ENCODE assay signal across 14 cellular contexts in genomic region chr5:150639317-150639738, GRCh38. TPM values are rescaled to one million over a fixed set of nuclear protein-coding genes. Genes with fewer than 3 reads are reported as not detected.
DNase-seq lines count a peak whose midpoint lies in the region; ATAC-seq and TF ChIP-seq lines count a peak whose summit lies in the region.
"Had no signal": no experiment of that assay in that cellular context is flagged by ENCODE, and none has a peak within 500 bp of the region (broad histone marks: within the 10 kb centered on the region; RNA-seq: fewer than 3 reads in every experiment).

No MANE protein-coding gene starts in this region.

- H3K4me3 ChIP-seq in GM23248 = no peak overlapping the region
- no peak overlapping the region for H3K4me3 ChIP-seq in lower lobe of right lung

- H3K4me2 ChIP-seq in GM23248 (ENCODE audit: unreplicated experiment) = no peak overlapping the region

- no peaks in the 10 kb centered on the region for H3K27me3 Mint-ChIP-seq in stimulated activated memory B cell treated with anti-CD40 and anti-IgM and Interleukin-4, amounts not matched to agents 10 μg/mL and 1 μg/mL and 100 μg/mL, for 72 hours
- no peaks in the 10 kb centered on the region for H3K27me3 Mint-ChIP-seq in stimulated activated naive B cell treated with anti-CD40 and anti-IgM and Interleukin-4, amounts not matched to agents 10 μg/mL and 1 μg/mL and 100 μg/mL, for 72 hours

- H3F3A ChIP-seq in GM23248 (ENCODE audit: insufficient read depth) = peaks cover 51% of the 10 kb centered on the region

- no peak overlapping the region for H3K9ac ChIP-seq in GM23248

- H3K27me3 ChIP-seq in GM23248 (replicated peaks; ENCODE audit: insufficient read depth) = no peaks in the 10 kb centered on the region
- H3K27me3 ChIP-seq in lower lobe of right lung (ENCODE audit: low read depth) = no peaks in the 10 kb centered on the region

- no peak overlapping the region for H3K4me3 Mint-ChIP-seq in stimulated activated memory B cell treated with anti-CD40 and anti-IgM and Interleukin-4, amounts not matched to agents 10 μg/mL and 1 μg/mL and 100 μg/mL, for 72 hours
- H3K4me3 Mint-ChIP-seq in stimulated activated naive B cell treated with anti-CD40 and anti-IgM and Interleukin-4, amounts not matched to agents 10 μg/mL and 1 μg/mL and 100 μg/mL, for 72 hours = no peak overlapping the region
- H3K4me3 Mint-ChIP-seq: naive thymus-derived CD4-positive, alpha-beta T cell had no signal

- H3K4me1 Mint-ChIP-seq in stimulated activated memory B cell treated with anti-CD40 and anti-IgM and Interleukin-4, amounts not matched to agents 10 μg/mL and 1 μg/mL and 100 μg/mL, for 72 hours = peaks cover 30% of the 10 kb centered on the region
- H3K4me1 Mint-ChIP-seq in stimulated activated naive B cell treated with anti-CD40 and anti-IgM and Interleukin-4, amounts not matched to agents 10 μg/mL and 1 μg/mL and 100 μg/mL, for 72 hours = peaks cover 7 to 12% of the 10 kb centered on the region in 2 donors

- H3K9me3 Mint-ChIP-seq in stimulated activated memory B cell treated with anti-CD40 and anti-IgM and Interleukin-4, amounts not matched to agents 10 μg/mL and 1 μg/mL and 100 μg/mL, for 72 hours = no peaks in the 10 kb centered on the region
- no peaks in the 10 kb centered on the region for H3K9me3 Mint-ChIP-seq in stimulated activated naive B cell treated with anti-CD40 and anti-IgM and Interleukin-4, amounts not matched to agents 10 μg/mL and 1 μg/mL and 100 μg/mL, for 72 hours

- H3K4me1 ChIP-seq in GM23248 (ENCODE audit: insufficient read depth) (peaks cover 72% of the 10 kb centered on the region), lower lobe of right lung (peaks cover 93% of the 10 kb centered on the region)

- H2AFZ ChIP-seq in GM23248 = no peak overlapping the region

- no peak for TF ChIP-seq POLR2A in erythroblast (IDR thresholded peaks at IDR 0.05; ENCODE audit: low read length)

- DNase-seq in GM23248 = no peak
- DNase-seq in amniotic epithelial cell (ENCODE audit: low read depth) = peak; percentile 78
- no peak for DNase-seq in lower lobe of right lung
- no peak for DNase-seq in SHP77 treated with DMSO at 0.1 percent for 48 hours (lab: John Stamatoyannopoulos, UW)
- no peak for DNase-seq in NCI-H2171 treated with DMSO at 0.1 percent for 48 hours (lab: John Stamatoyannopoulos, UW)
- DNase-seq in stimulated activated naive B cell treated with anti-CD40 and anti-IgM and Interleukin-4, amounts not matched to agents 10 μg/mL and 1 μg/mL and 100 μg/mL, for 72 hours = no peak
- DNase-seq in erythroblast (lab: John Stamatoyannopoulos, UW) = no peak
- DNase-seq: activated naive CD4-positive, alpha-beta T cell treated with anti-CD3 and anti-CD28 coated beads, Interleukin-2, amount 50 U/mL, for 16 hours; naive thymus-derived CD4-positive, alpha-beta T cell; SHP77; stimulated activated CD4-positive, alpha-beta T cell treated with anti-CD3 and anti-CD28 coated beads, Interleukin-12 subunit alpha, Interleukin-12 subunit beta, amount 100 ng/mL, for 4 hours had no signal

- H3K27ac Mint-ChIP-seq in stimulated activated memory B cell treated with anti-CD40 and anti-IgM and Interleukin-4, amounts not matched to agents 10 μg/mL and 1 μg/mL and 100 μg/mL, for 72 hours = peak overlapping the region; percentile 28
- no peak overlapping the region for H3K27ac Mint-ChIP-seq in stimulated activated naive B cell treated with anti-CD40 and anti-IgM and Interleukin-4, amounts not matched to agents 10 μg/mL and 1 μg/mL and 100 μg/mL, for 72 hours

- H3K27ac ChIP-seq in GM23248 (peak overlapping the region; percentile 89; the same call in 1 of the 2 replicates), lower lobe of right lung (peak overlapping the region; percentile 79)

- no peaks in the 10 kb centered on the region for H3K9me2 ChIP-seq in GM23248 (ENCODE audit: insufficient read depth)

- H3K36me3 ChIP-seq in GM23248 (ENCODE audit: low read depth) = no peaks in the 10 kb centered on the region
- H3K36me3 ChIP-seq in lower lobe of right lung = no peaks in the 10 kb centered on the region

- peaks cover 12% of the 10 kb centered on the region for H3K36me3 Mint-ChIP-seq in stimulated activated memory B cell treated with anti-CD40 and anti-IgM and Interleukin-4, amounts not matched to agents 10 μg/mL and 1 μg/mL and 100 μg/mL, for 72 hours
- H3K36me3 Mint-ChIP-seq in stimulated activated naive B cell treated with anti-CD40 and anti-IgM and Interleukin-4, amounts not matched to agents 10 μg/mL and 1 μg/mL and 100 μg/mL, for 72 hours = peaks cover 0 to 24% of the 10 kb centered on the region in 2 donors
- H3K36me3 Mint-ChIP-seq: naive thymus-derived CD4-positive, alpha-beta T cell had no signal

- in situ Hi-C loops in GM23248 (cut with MboI) = no loop called here

- H3K9me3 ChIP-seq in GM23248 (ENCODE audit: low read depth) (no peaks in the 10 kb centered on the region), lower lobe of right lung (no peaks in the 10 kb centered on the region)

- H4K20me1 ChIP-seq in GM23248 (ENCODE audit: insufficient read depth) = no peaks in the 10 kb centered on the region

- TF ChIP-seq CTCF in lower lobe of right lung (IDR thresholded peaks at IDR 0.05) = no peak

- intact Hi-C loops in lower lobe of right lung (cut with DNase I) = no loop called here

- WGBS in GM23248 (ENCODE audit: low coverage in 1 of 2, low lambda C conversion rate in 2 of 2, missing lambda C conversion rate in 2 of 2), 2 experiments = 97 to 98% methylated on average over 4 of the region's 4 CpGs

- peaks cover 7% of the 10 kb centered on the region for H3K79me2 ChIP-seq in GM23248 (ENCODE audit: insufficient read depth)

- ATAC-seq in lower lobe of right lung = no peak
- no peak for ATAC-seq in stimulated activated memory B cell treated with anti-CD40 and anti-IgM and Interleukin-4, amounts not matched to agents 10 μg/mL and 1 μg/mL and 100 μg/mL, for 72 hours
- no peak for ATAC-seq in stimulated activated naive B cell treated with anti-CD40 and anti-IgM and Interleukin-4, amounts not matched to agents 10 μg/mL and 1 μg/mL and 100 μg/mL, for 72 hours (replicated peaks)
- ATAC-seq: HCT116; naive thymus-derived CD4-positive, alpha-beta T cell had no signal

RNA-seq across cellular contexts. Expression of gene SYNPO, which starts 1.1 kb away (rescaled TPM):
- 6.1 and 7.7 TPM in 2 replicates for total RNA-seq in GM23248 (2014; rRNA removed; shearing (Covaris generic))
- polyA plus RNA-seq in GM23248 (2016; fragmentation: Nextera tagmentation; extraction: Ambion mirVana) = 5.6 and 6.3 TPM in 2 replicates
- total RNA-seq in lower lobe of right lung = 90.6 TPM
- polyA plus RNA-seq: naive thymus-derived CD4-positive, alpha-beta T cell had no signal

RNA-seq across cellular contexts. Expression of gene MYOZ3, which starts 21.7 kb away (rescaled TPM):
- 0.13 and 0.32 TPM in 2 replicates for total RNA-seq in GM23248 (2014; rRNA removed; shearing (Covaris generic))
- 0.18 and 0.71 TPM in 2 replicates for polyA plus RNA-seq in GM23248 (2016; fragmentation: Nextera tagmentation; extraction: Ambion mirVana)
- 0.92 TPM for total RNA-seq in lower lobe of right lung
- total RNA-seq: naive thymus-derived CD4-positive, alpha-beta T cell; NCI-H460 had no signal

Comparison
In these comparisons a context has a peak if more than half of its experiments do, and no peak if none do; other contexts are left out.
1. RNA of gene SYNPO, which starts 1.1 kb away (total RNA-seq): 90.6 TPM in lower lobe of right lung (single experiment); 6.1 to 7.7 TPM in GM23248; every median in the first group is over 10 times any median in the second.